Comparison of ENCODE assay signal across 19 cellular contexts in genomic region chr3:12049675-12050074, GRCh38. TPM values are rescaled to one million over a fixed set of nuclear protein-coding genes. Genes with fewer than 3 reads are reported as not detected.
A peak's percentile ranks its signal among the peaks of the same experiment; 100 is the strongest.
DNase-seq lines count a peak whose midpoint lies in the region; ATAC-seq and TF ChIP-seq lines count a peak whose summit lies in the region.
"Had no signal": no experiment of that assay in that cellular context is flagged by ENCODE, and none has a peak within 500 bp of the region (broad histone marks: within the 10 kb centered on the region; RNA-seq: fewer than 3 reads in every experiment).

No MANE protein-coding gene starts in this region.

- no peak for TF ChIP-seq CTCF in astrocyte of the cerebellum (IDR thresholded peaks at IDR 0.05; ENCODE audit: low read depth, low read length, missing control alignments)
- TF ChIP-seq CTCF in lower leg skin (IDR thresholded peaks at IDR 0.05), result no peak

- no peaks in the 10 kb centered on the region for H3K4me1 Mint-ChIP-seq in effector memory CD8-positive, alpha-beta T cell (ENCODE audit: low read depth in 2 of 2)
- H3K4me1 Mint-ChIP-seq: CD4-positive, alpha-beta memory T cell; mesothelial cell of epicardium had no signal

- H3K27ac Mint-ChIP-seq in effector memory CD8-positive, alpha-beta T cell, result no peak overlapping the region
- H3K27ac Mint-ChIP-seq: HFFc6, mesothelial cell of epicardium had no signal

- H3K4me3 ChIP-seq in astrocyte of the cerebellum (ENCODE audit: low read depth, low read length), result no peak overlapping the region
- no peak overlapping the region for H3K4me3 ChIP-seq in lower leg skin (ENCODE audit: low read depth, poor library complexity, severe bottlenecking)

- H3K36me3 Mint-ChIP-seq in effector memory CD8-positive, alpha-beta T cell (ENCODE audit: insufficient read depth), result no peaks in the 10 kb centered on the region
- H3K36me3 Mint-ChIP-seq: CD4-positive, alpha-beta memory T cell; mesothelial cell of epicardium had no signal

- DNase-seq in ELR (ENCODE audit: low read depth), result peak; percentile 13
- DNase-seq in KBM-7, result peak; percentile 19
- DNase-seq in astrocyte of the cerebellum (ENCODE audit: low read depth), result peak; percentile 3
- peak; percentile 63 for DNase-seq in left kidney (ENCODE audit: low read depth, low spot score)
- no peak for DNase-seq in cortex of kidney (lab: John Stamatoyannopoulos, UW)
- no peak for DNase-seq in lower leg skin (ENCODE audit: low spot score in 2 of 2)
- no peak for DNase-seq in effector memory CD8-positive, alpha-beta T cell
- DNase-seq: activated gamma-delta T cell treated with Interleukin-2 at 50 U/mL for 16 hours; CD4-positive, alpha-beta memory T cell; central memory CD4-positive, alpha-beta T cell; GF-D8; HFFc6; NCI-H1694 treated with DMSO at 0.1 percent for 48 hours; NCI-H82; Right ventricle myocardium superior; substantia nigra had no signal

- in situ Hi-C loops in KBM-7 (cut with MboI; ENCODE audit: low pct_unique_long_range_greater_than_20kb, low sequenced_read_pairs) (no loop called here), astrocyte of the cerebellum (cut with HindIII; ENCODE audit: low sequenced_read_pairs) (no loop called here)

- intact Hi-C loops in lower leg skin (cut with DNase I; ENCODE audit: low total_unique reads), result no loop called here

- no peak overlapping the region for H3K4me3 Mint-ChIP-seq in effector memory CD8-positive, alpha-beta T cell
- H3K4me3 Mint-ChIP-seq: CD4-positive, alpha-beta memory T cell; HFFc6; mesothelial cell of epicardium had no signal

- 43 to 57% methylated on average over 6 of the region's 6 CpGs for WGBS in lower leg skin, 2 donors

- no peak for ATAC-seq in HG02588 (IDR thresholded peaks at IDR 0.05; ENCODE audit: unreplicated experiment)
- ATAC-seq in effector memory CD8-positive, alpha-beta T cell (replicated peaks), result no peak

- TF ChIP-seq POLR2A in lower leg skin (IDR thresholded peaks at IDR 0.05), result no peak

- H3K9me3 Mint-ChIP-seq in effector memory CD8-positive, alpha-beta T cell, result no peaks in the 10 kb centered on the region
- H3K9me3 Mint-ChIP-seq: HFFc6, mesothelial cell of epicardium had no signal

- H3K27me3 Mint-ChIP-seq in effector memory CD8-positive, alpha-beta T cell, result peaks cover 15 to 16% of the 10 kb centered on the region in 2 donors

RNA-seq across cellular contexts. Expression of gene SYN2, which starts 45.5 kb away (rescaled TPM):
- total RNA-seq in lower leg skin, result 1 to 10 TPM; 2.1 to 6.1 (median 2.5) TPM
- total RNA-seq: CD4-positive, alpha-beta memory T cell; osteoblast had no signal

Comparison
In these comparisons a context has a peak if more than half of its experiments do, and no peak if none do; other contexts are left out.
1. DNase-seq: peak in ELR (single experiment), KBM-7 (single experiment), astrocyte of the cerebellum (single experiment) and left kidney (single experiment); none in cortex of kidney (single experiment), lower leg skin (0 of 2) and effector memory CD8-positive, alpha-beta T cell (0 of 3).